8 cellular contexts compared by ENCODE assay signal in genomic region chr15:30626632-30627031, GRCh38. TPM values are rescaled to one million over a fixed set of nuclear protein-coding genes. Genes with fewer than 3 reads are reported as not detected.
A peak's percentile ranks its signal among the peaks of the same experiment; 100 is the strongest.
DNase-seq lines count a peak whose midpoint lies in the region; ATAC-seq, FAIRE-seq and TF ChIP-seq lines count a peak whose summit lies in the region.
"Not testable (repeated sequence)": the region's sequence is repeated elsewhere in the genome, so short reads cannot be mapped to it uniquely, and the experiment has no call there.

No MANE protein-coding gene starts in this region.

- H3K9ac ChIP-seq in keratinocyte (ENCODE audit: control insufficient read depth, extremely low read depth, insufficient read depth, low read length) = peak overlapping the region; percentile 85

- H3K79me2 ChIP-seq in DOHH2 (ENCODE audit: control insufficient read depth, low read length) (peaks cover 61% of the 10 kb centered on the region), keratinocyte (ENCODE audit: control insufficient read depth, insufficient read depth, low read length) (peaks cover 36% of the 10 kb centered on the region)

- not testable (repeated sequence) for H3K9me3 Mint-ChIP-seq in activated T-helper 2 cell treated with anti-CD3 and anti-CD28 coated beads, Interferon-gamma antibody, Interleukin-2, Interleukin-4, amounts not matched to agents 10 μg/mL and 5 μg/mL and 100 μg/mL, durations not matched to agents 14 hours and 24 hours and 36 hours; effector memory CD8-positive, alpha-beta T cell

- H3F3A ChIP-seq in DOHH2 (ENCODE audit: control insufficient read depth, insufficient read depth) = not testable (repeated sequence)

- H3K9me2 ChIP-seq in DOHH2 (replicated peaks; ENCODE audit: control insufficient read depth, low read length) = not testable (repeated sequence)

- not testable (repeated sequence) for H3K27me3 Mint-ChIP-seq in activated T-helper 2 cell treated with anti-CD3 and anti-CD28 coated beads, Interferon-gamma antibody, Interleukin-2, Interleukin-4, amounts not matched to agents 10 μg/mL and 5 μg/mL and 100 μg/mL, durations not matched to agents 14 hours and 24 hours and 36 hours (ENCODE audit: low read depth); effector memory CD8-positive, alpha-beta T cell

- CTCF ChIA-PET in RWPE1 (lab: Yijun Ruan, JAX) = not testable (repeated sequence)

- H3K9me3 ChIP-seq in DOHH2 (ENCODE audit: control insufficient read depth, insufficient read depth, low read length); keratinocyte (ENCODE audit: control insufficient read depth, low read depth, low read length); neutrophil; thymus (ENCODE audit: control insufficient read depth): not testable (repeated sequence)

- intact Hi-C loops in activated T-helper 2 cell treated with anti-CD3 and anti-CD28 coated beads, Interferon-gamma antibody, Interleukin-2, Interleukin-4, amounts not matched to agents 10 μg/mL and 5 μg/mL and 100 μg/mL, durations not matched to agents 14 hours and 24 hours and 36 hours (cut with micrococcal nuclease) = not testable (repeated sequence)

- H2AFZ ChIP-seq in keratinocyte (ENCODE audit: control insufficient read depth, low read length) = not testable (repeated sequence)

- H3K4me1 ChIP-seq in DOHH2 (ENCODE audit: control insufficient read depth, low read length) = peaks cover 14% of the 10 kb centered on the region
- not testable (repeated sequence) for H3K4me1 ChIP-seq in keratinocyte (ENCODE audit: control insufficient read depth, extremely low read depth, insufficient read depth, low read length); neutrophil (ENCODE audit: control insufficient read depth in 1 of 2, insufficient read depth in 1 of 2, low read depth in 1 of 2, low read length in 1 of 2); thymus (ENCODE audit: control insufficient read depth, insufficient read depth, low read length)

- H3K27ac ChIP-seq in DOHH2 (ENCODE audit: low read depth, low read length) (peak overlapping the region; percentile 85), RWPE1 (peak overlapping the region; percentile 91), keratinocyte (ENCODE audit: control insufficient read depth, insufficient read depth, low read length) (peak overlapping the region; percentile 85)
- not testable (repeated sequence) for H3K27ac ChIP-seq in neutrophil; thymus (ENCODE audit: low read depth)

- not testable (repeated sequence) for TF ChIP-seq CTCF in DOHH2 (IDR thresholded peaks at IDR 0.05; ENCODE audit: low read depth, low read length, poor library complexity, severe bottlenecking); RWPE1 (conservative IDR thresholded peaks at IDR 0.05; ENCODE audit: low read depth); keratinocyte (optimal IDR thresholded peaks at IDR 0.05 in 1 of 3, IDR thresholded peaks at IDR 0.05 in 1 of 3, conservative IDR thresholded peaks at IDR 0.05 in 1 of 3; ENCODE audit: extremely low read depth in 1 of 3, insufficient read depth in 2 of 3, low read length in 3 of 3); neutrophil (IDR thresholded peaks at IDR 0.05)

- H3K4me2 ChIP-seq in DOHH2 (ENCODE audit: low read length) = peak overlapping the region; percentile 68
- peak overlapping the region; percentile 64 for H3K4me2 ChIP-seq in keratinocyte (ENCODE audit: control insufficient read depth, extremely low read depth, insufficient read depth, low read depth, low read length)

- H3K36me3 Mint-ChIP-seq in activated T-helper 2 cell treated with anti-CD3 and anti-CD28 coated beads, Interferon-gamma antibody, Interleukin-2, Interleukin-4, amounts not matched to agents 10 μg/mL and 5 μg/mL and 100 μg/mL, durations not matched to agents 14 hours and 24 hours and 36 hours (ENCODE audit: low read depth) = peaks cover 25% of the 10 kb centered on the region
- H3K36me3 Mint-ChIP-seq in effector memory CD8-positive, alpha-beta T cell (ENCODE audit: insufficient read depth) = peaks cover 12% of the 10 kb centered on the region

- DNase-seq in RWPE1 (ENCODE audit: low spot score); activated T-helper 2 cell treated with anti-CD3 and anti-CD28 coated beads, Interferon-gamma antibody, Interleukin-2, Interleukin-4, amounts not matched to agents 10 μg/mL and 5 μg/mL and 100 μg/mL, durations not matched to agents 14 hours and 24 hours and 36 hours (ENCODE audit: low spot score); effector memory CD8-positive, alpha-beta T cell; keratinocyte (ENCODE audit: low read depth, low spot score): not testable (repeated sequence)

- H3K27ac Mint-ChIP-seq in activated T-helper 2 cell treated with anti-CD3 and anti-CD28 coated beads, Interferon-gamma antibody, Interleukin-2, Interleukin-4, amounts not matched to agents 10 μg/mL and 5 μg/mL and 100 μg/mL, durations not matched to agents 14 hours and 24 hours and 36 hours = peak overlapping the region; percentile 96
- H3K27ac Mint-ChIP-seq in effector memory CD8-positive, alpha-beta T cell = peak overlapping the region; percentile 91 to 93

- WGBS in thymus = under 1% methylated on average over 14 of the region's 20 CpGs

- peak; percentile 3 for ATAC-seq in HG02840 (IDR thresholded peaks at IDR 0.05; ENCODE audit: low FRiP score, unreplicated experiment)
- not testable (repeated sequence) for ATAC-seq in effector memory CD8-positive, alpha-beta T cell (replicated peaks)

- H3K9me1 ChIP-seq in keratinocyte (ENCODE audit: control insufficient read depth, extremely low read depth, insufficient read depth, low read length) = not testable (repeated sequence)

- H4K20me1 ChIP-seq in DOHH2 (ENCODE audit: control insufficient read depth, insufficient read depth, low read depth, low read length); keratinocyte (ENCODE audit: control insufficient read depth, extremely low read depth, insufficient read depth, low read length): not testable (repeated sequence)

- H3K4me1 Mint-ChIP-seq in activated T-helper 2 cell treated with anti-CD3 and anti-CD28 coated beads, Interferon-gamma antibody, Interleukin-2, Interleukin-4, amounts not matched to agents 10 μg/mL and 5 μg/mL and 100 μg/mL, durations not matched to agents 14 hours and 24 hours and 36 hours (ENCODE audit: low read depth) = peaks cover 19% of the 10 kb centered on the region
- peaks cover 9 to 31% of the 10 kb centered on the region in 2 donors for H3K4me1 Mint-ChIP-seq in effector memory CD8-positive, alpha-beta T cell (ENCODE audit: low read depth in 2 of 2)

- H3K27me3 ChIP-seq in DOHH2 (ENCODE audit: control insufficient read depth, low read length); keratinocyte (ENCODE audit: control insufficient read depth, extremely low read depth, insufficient read depth, low read length); neutrophil; thymus (ENCODE audit: control insufficient read depth, insufficient read depth): not testable (repeated sequence)

- peaks cover 25% of the 10 kb centered on the region for H3K36me3 ChIP-seq in DOHH2 (ENCODE audit: control insufficient read depth, low read length)
- not testable (repeated sequence) for H3K36me3 ChIP-seq in keratinocyte (ENCODE audit: control insufficient read depth in 2 of 2, extremely low read depth in 1 of 2, insufficient read depth in 2 of 2, low read length in 2 of 2); neutrophil; thymus (ENCODE audit: control insufficient read depth, insufficient read depth)

- POLR2A ChIA-PET in RWPE1 (lab: Yijun Ruan, JAX; ENCODE audit: low non-redundant PET) = interaction anchor here (0.9 kb wide), 1 partner anchor 1988 kb away, joined by 4 read pairs; the partner anchor contains the start of gene ARHGAP11A

- dilution Hi-C loops in keratinocyte (cut with MboI; ENCODE audit: extremely low pct_ligation_motif_present, low sequenced_read_pairs) = not testable (repeated sequence)

- not testable (repeated sequence) for FAIRE-seq in keratinocyte (lab: Jason Lieb, UNC)

- H3K4me3 ChIP-seq in DOHH2 (ENCODE audit: low read length) = peak overlapping the region; percentile 89
- H3K4me3 ChIP-seq in keratinocyte (ENCODE audit: control insufficient read depth in 2 of 3, extremely low read depth in 1 of 3, insufficient read depth in 2 of 3, low read depth in 1 of 3, low read length in 3 of 3) = peak overlapping the region; percentile 52 to 84 (median 72)
- H3K4me3 ChIP-seq in neutrophil (ENCODE audit: low read depth in 1 of 2, low read length in 1 of 2) = peak overlapping the region; percentile 70 to 80
- peak overlapping the region; percentile 63 for H3K4me3 ChIP-seq in thymus (ENCODE audit: low read length)

- peak overlapping the region; percentile 98 for H3K4me3 Mint-ChIP-seq in activated T-helper 2 cell treated with anti-CD3 and anti-CD28 coated beads, Interferon-gamma antibody, Interleukin-2, Interleukin-4, amounts not matched to agents 10 μg/mL and 5 μg/mL and 100 μg/mL, durations not matched to agents 14 hours and 24 hours and 36 hours (ENCODE audit: low read depth)
- peak overlapping the region; percentile 76 to 92 for H3K4me3 Mint-ChIP-seq in effector memory CD8-positive, alpha-beta T cell

RNA-seq across cellular contexts. Expression of gene GOLGA8H, which starts 22.8 kb away (rescaled TPM):
- 0.37 and 0.76 TPM in 2 replicates for total RNA-seq in activated T-helper 2 cell treated with anti-CD3 and anti-CD28 coated beads, Interferon-gamma antibody, Interleukin-2, Interleukin-4, amounts not matched to agents 10 μg/mL and 5 μg/mL and 100 μg/mL, durations not matched to agents 14 hours and 24 hours and 36 hours
- polyA plus RNA-seq in keratinocyte = 0.03 TPM in 1 of 3 replicates, not detected in the others
- polyA plus RNA-seq in keratinocyte (2011; ENCODE audit: low read depth) = not detected
- polyA plus RNA-seq in keratinocyte (2011; cell fraction: cytosol; rRNA removed) = not detected in 2 replicates
- polyA plus RNA-seq in keratinocyte (2011; cell fraction: nucleus; rRNA removed) = 0.09 and 0.11 TPM in 2 replicates
- not detected in 2 replicates for polyA plus RNA-seq in keratinocyte (2012; ENCODE audit: low replicate concordance)
- not detected in 3 replicates for polyA minus RNA-seq in keratinocyte
- polyA minus RNA-seq in keratinocyte (2011; cell fraction: cytosol; rRNA and poly(A)+ RNA removed) = not detected
- polyA minus RNA-seq in keratinocyte (2011; cell fraction: nucleus; rRNA and poly(A)+ RNA removed) = 0.31 TPM in 1 of 2 replicates, not detected in the other
- 0.18 TPM for polyA plus RNA-seq in thymus
